In the genomic region with DNA sequence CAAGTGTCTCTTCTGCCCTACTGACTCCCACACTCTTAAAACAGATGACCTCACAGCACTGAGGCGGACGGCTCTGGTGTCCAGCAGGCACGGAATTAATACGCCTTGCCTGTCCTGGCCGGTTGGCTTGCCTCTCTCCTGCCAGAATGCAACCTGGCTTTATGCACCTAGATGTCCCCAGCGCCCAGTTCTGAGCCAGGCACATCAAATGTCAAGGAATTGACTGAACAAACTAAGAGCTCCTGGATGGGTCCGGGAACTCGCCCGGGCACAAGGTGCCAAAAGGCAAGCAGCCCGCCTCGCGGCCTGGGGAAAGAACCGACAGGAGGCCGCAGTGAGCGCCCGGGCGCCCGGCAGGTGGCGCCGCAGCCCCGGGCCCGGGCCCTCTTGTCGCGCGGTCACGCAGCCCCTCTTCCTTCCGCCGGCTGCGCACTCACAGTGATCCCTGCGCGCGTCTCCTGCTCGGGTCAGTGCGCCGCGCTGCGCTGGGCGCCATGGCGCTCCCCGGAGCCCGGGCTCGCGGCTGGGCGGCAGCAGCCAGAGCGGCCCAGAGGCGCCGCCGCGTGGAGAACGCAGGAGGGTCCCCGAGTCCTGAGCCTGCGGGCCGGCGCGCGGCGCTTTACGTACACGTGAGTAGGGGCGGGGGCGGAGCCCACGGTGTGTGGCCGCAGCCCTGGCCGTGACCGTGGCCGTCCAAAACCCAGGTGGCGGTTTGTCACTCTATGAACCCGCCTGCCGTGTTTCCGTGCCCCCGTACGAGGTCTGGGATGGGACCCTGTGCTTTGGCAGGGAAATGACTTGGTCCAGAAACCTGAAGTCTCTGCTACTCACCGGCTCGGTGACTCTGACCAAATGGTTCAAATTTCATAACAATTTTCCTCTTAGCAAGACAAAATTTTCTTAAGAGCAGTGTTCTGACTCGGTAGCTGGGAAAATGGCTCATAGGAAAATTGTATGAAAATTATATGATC, we compare ENCODE assay signal across 8 cellular contexts. TPM values are rescaled to one million over a fixed set of nuclear protein-coding genes. Genes with fewer than 3 reads are reported as not detected.
DNase-seq lines count a peak whose midpoint lies in the region; ATAC-seq, FAIRE-seq and TF ChIP-seq lines count a peak whose summit lies in the region.

A gene (plus strand): TSS at position 470 of the 971 bp plus-strand sequence. CDS start 25 bp downstream, at position 495.

- peak; percentile 81 for ATAC-seq in HG03442 (IDR thresholded peaks at IDR 0.05; ENCODE audit: unreplicated experiment)
- peak; percentile 86 for ATAC-seq in left lung

- H3K4me3 Mint-ChIP-seq in activated CD4-positive, alpha-beta T cell treated with anti-CD3 and anti-CD28 coated beads, Interleukin-2, amount 10 ng/mL, durations not matched to agents 24 days and 14 days, result peak within 1 kb of the TSS; percentile 86

- peaks cover 4% of the 10 kb centered on the region for H3K27me3 Mint-ChIP-seq in activated CD4-positive, alpha-beta T cell treated with anti-CD3 and anti-CD28 coated beads, Interleukin-2, amount 10 ng/mL, durations not matched to agents 24 days and 14 days

- H3K27ac ChIP-seq in BLaER1 treated with 17β-estradiol and CSF1 and Interleukin-3, amounts not matched to agents 10 nM and 100 nM, result peak within 1 kb of the TSS in 10 of 11 experiments; percentile 41 to 88 (median 80); a peak in 21 of 22 replicates
- peak within 1 kb of the TSS; percentile 84 to 89 for H3K27ac ChIP-seq in left lung

- peak; percentile 56 for FAIRE-seq in GM19239 (lab: Jason Lieb, UNC)

- H3K9me3 Mint-ChIP-seq in activated CD4-positive, alpha-beta T cell treated with anti-CD3 and anti-CD28 coated beads, Interleukin-2, amount 10 ng/mL, durations not matched to agents 24 days and 14 days, result no peaks in the 10 kb centered on the region

- peaks cover 21 to 41% (median 27%) of the 10 kb centered on the region in 10 experiments for H3K4me1 ChIP-seq in BLaER1 treated with 17β-estradiol and CSF1 and Interleukin-3, amounts not matched to agents 10 nM and 100 nM
- H3K4me1 ChIP-seq in left lung, result peaks cover 7 to 46% of the 10 kb centered on the region in 2 donors

- TF ChIP-seq CTCF in left lung (IDR thresholded peaks at IDR 0.05), result peak; percentile 89 to 95

- H3K36me3 Mint-ChIP-seq in activated CD4-positive, alpha-beta T cell treated with anti-CD3 and anti-CD28 coated beads, Interleukin-2, amount 10 ng/mL, durations not matched to agents 24 days and 14 days (ENCODE audit: low read depth), result peaks cover 13% of the 10 kb centered on the region

- peak within 1 kb of the TSS; percentile 75 to 96 (median 82) for H3K4me2 ChIP-seq in BLaER1 treated with 17β-estradiol and CSF1 and Interleukin-3, amounts not matched to agents 10 nM and 100 nM

- H3K9ac ChIP-seq in BLaER1 treated with 17β-estradiol and CSF1 and Interleukin-3, amounts not matched to agents 10 nM and 100 nM, result peak within 1 kb of the TSS; percentile 68 to 87 (median 82)

- H3K4me1 Mint-ChIP-seq in activated CD4-positive, alpha-beta T cell treated with anti-CD3 and anti-CD28 coated beads, Interleukin-2, amount 10 ng/mL, durations not matched to agents 24 days and 14 days, result peaks cover 13% of the 10 kb centered on the region

- intact Hi-C loops in activated CD4-positive, alpha-beta T cell treated with anti-CD3 and anti-CD28 coated beads, Interleukin-2, amount 10 ng/mL, durations not matched to agents 24 days and 14 days (cut with micrococcal nuclease), result loop anchor here (1.0 to 5.0 kb wide), 4 partner anchors 30 to 229 kb away; a partner anchor contains a TSS
- intact Hi-C loops in left lung (cut with DNase I), result no loop called here

- no peaks in the 10 kb centered on the region for H3K27me3 ChIP-seq in BLaER1 treated with 17β-estradiol and CSF1 and Interleukin-3, amounts not matched to agents 10 nM and 100 nM
- H3K27me3 ChIP-seq in left lung, result peaks cover 0 to 10% of the 10 kb centered on the region in 2 donors

- peaks cover 19 to 40% (median 30%) of the 10 kb centered on the region in 11 experiments for H3K36me3 ChIP-seq in BLaER1 treated with 17β-estradiol and CSF1 and Interleukin-3, amounts not matched to agents 10 nM and 100 nM
- peaks cover 0 to 17% of the 10 kb centered on the region in 2 donors for H3K36me3 ChIP-seq in left lung

- H3K4me3 ChIP-seq in BLaER1 treated with 17β-estradiol and CSF1 and Interleukin-3, amounts not matched to agents 10 nM and 100 nM, result peak within 1 kb of the TSS; percentile 63 to 86 (median 76)
- peak within 1 kb of the TSS; percentile 80 to 90 for H3K4me3 ChIP-seq in left lung

- H3K9me3 ChIP-seq in BLaER1 treated with 17β-estradiol and CSF1 and Interleukin-3, amounts not matched to agents 10 nM and 100 nM (replicated peaks in 1 of 11), result no peaks in the 10 kb centered on the region
- H3K9me3 ChIP-seq in left lung, result no peaks in the 10 kb centered on the region

- peak within 1 kb of the TSS; percentile 91 for H3K27ac Mint-ChIP-seq in activated CD4-positive, alpha-beta T cell treated with anti-CD3 and anti-CD28 coated beads, Interleukin-2, amount 10 ng/mL, durations not matched to agents 24 days and 14 days

- peak; percentile 90 for DNase-seq in GM19239 (ENCODE audit: insufficient read length, low spot score)
- peak; percentile 93 for DNase-seq in NCI-H510A treated with DMSO at 0.1 percent for 48 hours (lab: John Stamatoyannopoulos, UW)
- peak; percentile 95 for DNase-seq in activated CD4-positive, alpha-beta T cell treated with anti-CD3 and anti-CD28 coated beads, Interleukin-2, amount 10 ng/mL, durations not matched to agents 24 days and 14 days
- DNase-seq in dedifferentiated amniotic fluid mesenchymal stem cell (ENCODE audit: extremely low spot score), result peak; percentile 62
- DNase-seq in left lung, result peak; percentile 87 to 97
- DNase-seq in stimulated activated CD4-positive, alpha-beta T cell treated with anti-CD3 and anti-CD28 coated beads, Interleukin-2, amount 100 ng/mL, for 48 hours, result peak; percentile 75 to 83

- peaks cover 0 to 24% (median 7%) of the 10 kb centered on the region in 11 experiments; a peak in 13 of 22 replicates for H4K20me1 ChIP-seq in BLaER1 treated with 17β-estradiol and CSF1 and Interleukin-3, amounts not matched to agents 10 nM and 100 nM

RNA-seq across cellular contexts. Expression of the gene that starts here (rescaled TPM):
- total RNA-seq in activated CD4-positive, alpha-beta T cell treated with anti-CD3 and anti-CD28 coated beads, Interleukin-2, amount 10 ng/mL, durations not matched to agents 24 days and 14 days, result 53.6 and 61.2 TPM in 2 replicates
- total RNA-seq in left lung, result 10 to 100 TPM; 28.5 to 34.8 TPM

Comparison
In these comparisons a context has a peak if more than half of its experiments do, and no peak if none do; other contexts are left out.
1. Peak in every context shown above with its lines: DNase-seq, ATAC-seq, H3K4me3 ChIP-seq and H3K27ac ChIP-seq.